Comparison of ENCODE assay signal across 8 cellular contexts in genomic region chr15:20340331-20340811, GRCh38.
DNase-seq lines count a peak whose midpoint lies in the region; ATAC-seq lines count a peak whose summit lies in the region.

No MANE protein-coding gene starts in this region.

- no peak overlapping the region for H3K4me3 Mint-ChIP-seq in activated naive CD8-positive, alpha-beta T cell treated with anti-CD3 and anti-CD28 coated beads, Interleukin-2, amount 10 ng/mL, durations not matched to agents 7 days and 5 days
- no peak overlapping the region for H3K4me3 Mint-ChIP-seq in activated naive CD8-positive, alpha-beta T cell treated with anti-CD3 and anti-CD28 coated beads for 36 hours
- H3K4me3 Mint-ChIP-seq in activated naive CD8-positive, alpha-beta T cell treated with anti-CD3 and anti-CD28 coated beads, Interleukin-2, amount 50 U/mL, for 24 hours: no peak overlapping the region

- peak; percentile 57 for DNase-seq in activated naive CD8-positive, alpha-beta T cell treated with anti-CD3 and anti-CD28 coated beads, Interleukin-2, amount 10 ng/mL, durations not matched to agents 7 days and 5 days
- no peak for DNase-seq in activated naive CD8-positive, alpha-beta T cell treated with anti-CD3 and anti-CD28 coated beads for 36 hours
- peak; percentile 33 for DNase-seq in activated naive CD8-positive, alpha-beta T cell treated with anti-CD3 and anti-CD28 coated beads, Interleukin-2, amount 50 U/mL, for 24 hours
- DNase-seq in left lobe of liver (ENCODE audit: low spot score) (peak; percentile 94), ureter (ENCODE audit: low spot score) (peak; percentile 82), HuH-7 (ENCODE audit: low spot score) (no peak)

- peaks cover 5% of the 10 kb centered on the region for H3K9me3 Mint-ChIP-seq in activated naive CD8-positive, alpha-beta T cell treated with anti-CD3 and anti-CD28 coated beads, Interleukin-2, amount 10 ng/mL, durations not matched to agents 7 days and 5 days
- H3K9me3 Mint-ChIP-seq in activated naive CD8-positive, alpha-beta T cell treated with anti-CD3 and anti-CD28 coated beads for 36 hours: peaks cover 8% of the 10 kb centered on the region
- H3K9me3 Mint-ChIP-seq in activated naive CD8-positive, alpha-beta T cell treated with anti-CD3 and anti-CD28 coated beads, Interleukin-2, amount 50 U/mL, for 24 hours: peaks cover 12% of the 10 kb centered on the region

- no peaks in the 10 kb centered on the region for H3K36me3 Mint-ChIP-seq in activated naive CD8-positive, alpha-beta T cell treated with anti-CD3 and anti-CD28 coated beads, Interleukin-2, amount 10 ng/mL, durations not matched to agents 7 days and 5 days
- H3K36me3 Mint-ChIP-seq in activated naive CD8-positive, alpha-beta T cell treated with anti-CD3 and anti-CD28 coated beads for 36 hours: no peaks in the 10 kb centered on the region
- H3K36me3 Mint-ChIP-seq in activated naive CD8-positive, alpha-beta T cell treated with anti-CD3 and anti-CD28 coated beads, Interleukin-2, amount 50 U/mL, for 24 hours (ENCODE audit: low read depth): peaks cover 4% of the 10 kb centered on the region

- H3K27me3 Mint-ChIP-seq in activated naive CD8-positive, alpha-beta T cell treated with anti-CD3 and anti-CD28 coated beads, Interleukin-2, amount 10 ng/mL, durations not matched to agents 7 days and 5 days: no peaks in the 10 kb centered on the region
- H3K27me3 Mint-ChIP-seq in activated naive CD8-positive, alpha-beta T cell treated with anti-CD3 and anti-CD28 coated beads for 36 hours: no peaks in the 10 kb centered on the region
- H3K27me3 Mint-ChIP-seq in activated naive CD8-positive, alpha-beta T cell treated with anti-CD3 and anti-CD28 coated beads, Interleukin-2, amount 50 U/mL, for 24 hours: no peaks in the 10 kb centered on the region

- ATAC-seq in activated naive CD8-positive, alpha-beta T cell treated with anti-CD3 and anti-CD28 coated beads, Interleukin-2, amount 10 ng/mL, durations not matched to agents 7 days and 5 days (ENCODE audit: low read depth): peak; percentile 39
- ATAC-seq in activated naive CD8-positive, alpha-beta T cell treated with anti-CD3 and anti-CD28 coated beads, Interleukin-2, amount 50 U/mL, for 24 hours: peak; percentile 13
- peak; percentile 61 for ATAC-seq in left lobe of liver
- ATAC-seq in HG02588 (IDR thresholded peaks at IDR 0.05; ENCODE audit: unreplicated experiment): no peak
- ATAC-seq in GM18907 (IDR thresholded peaks at IDR 0.05; ENCODE audit: unreplicated experiment): no peak

- no peaks in the 10 kb centered on the region for H3K4me1 Mint-ChIP-seq in activated naive CD8-positive, alpha-beta T cell treated with anti-CD3 and anti-CD28 coated beads, Interleukin-2, amount 10 ng/mL, durations not matched to agents 7 days and 5 days
- no peaks in the 10 kb centered on the region for H3K4me1 Mint-ChIP-seq in activated naive CD8-positive, alpha-beta T cell treated with anti-CD3 and anti-CD28 coated beads for 36 hours
- no peaks in the 10 kb centered on the region for H3K4me1 Mint-ChIP-seq in activated naive CD8-positive, alpha-beta T cell treated with anti-CD3 and anti-CD28 coated beads, Interleukin-2, amount 50 U/mL, for 24 hours

- H3K27ac Mint-ChIP-seq in activated naive CD8-positive, alpha-beta T cell treated with anti-CD3 and anti-CD28 coated beads, Interleukin-2, amount 10 ng/mL, durations not matched to agents 7 days and 5 days: no peak overlapping the region
- no peak overlapping the region for H3K27ac Mint-ChIP-seq in activated naive CD8-positive, alpha-beta T cell treated with anti-CD3 and anti-CD28 coated beads for 36 hours
- H3K27ac Mint-ChIP-seq in activated naive CD8-positive, alpha-beta T cell treated with anti-CD3 and anti-CD28 coated beads, Interleukin-2, amount 50 U/mL, for 24 hours: no peak overlapping the region

- POLR2A ChIA-PET in activated naive CD8-positive, alpha-beta T cell treated with anti-CD3 and anti-CD28 coated beads, Interleukin-2, amount 10 ng/mL, durations not matched to agents 7 days and 5 days (lab: Charles Lee): no interaction called here

Comparison
In these comparisons a context has a peak if more than half of its experiments do, and no peak if none do; other contexts are left out.
1. DNase-seq: peak in activated naive CD8-positive, alpha-beta T cell treated with anti-CD3 and anti-CD28 coated beads, Interleukin-2, amount 10 ng/mL, durations not matched to agents 7 days and 5 days (single experiment), activated naive CD8-positive, alpha-beta T cell treated with anti-CD3 and anti-CD28 coated beads, Interleukin-2, amount 50 U/mL, for 24 hours (single experiment), left lobe of liver (single experiment) and ureter (single experiment); none in activated naive CD8-positive, alpha-beta T cell treated with anti-CD3 and anti-CD28 coated beads for 36 hours (single experiment) and HuH-7 (single experiment).
2. ATAC-seq: peak in activated naive CD8-positive, alpha-beta T cell treated with anti-CD3 and anti-CD28 coated beads, Interleukin-2, amount 10 ng/mL, durations not matched to agents 7 days and 5 days (single experiment), activated naive CD8-positive, alpha-beta T cell treated with anti-CD3 and anti-CD28 coated beads, Interleukin-2, amount 50 U/mL, for 24 hours (single experiment) and left lobe of liver (single experiment); none in HG02588 (single experiment) and GM18907 (single experiment).